ENCODE assay signal across 28 cellular contexts in genomic region chr11:20626279-20626678, GRCh38. TPM values are rescaled to one million over a fixed set of nuclear protein-coding genes. Genes with fewer than 3 reads are reported as not detected.
"Had no signal": no experiment of that assay in that cellular context is flagged by ENCODE, and none has a peak within 500 bp of the region (broad histone marks: within the 10 kb centered on the region; RNA-seq: fewer than 3 reads in every experiment).

No MANE protein-coding gene starts in this region.

- DNase-seq: activated CD4-positive, alpha-beta memory T cell treated with anti-CD3 and anti-CD28 coated beads, Interleukin-2, amount 10 ng/mL, durations not matched to agents 7 days and 5 days; activated CD4-positive, alpha-beta T cell treated with anti-CD3 and anti-CD28 coated beads, Interleukin-2, amount 10 ng/mL, durations not matched to agents 7 days and 5 days; activated CD4-positive, CD25-positive, alpha-beta regulatory T cell; activated CD8-positive, alpha-beta memory T cell treated with anti-CD3 and anti-CD28 coated beads, Interleukin-2, amount 50 U/mL, for 4 hours; activated gamma-delta T cell treated with Interleukin-2 at 50 U/mL for 16 hours; activated naive CD4-positive, alpha-beta T cell treated with anti-CD3 and anti-CD28 coated beads, Interleukin-2, amount 10 ng/mL, durations not matched to agents 7 days and 5 days; activated naive CD8-positive, alpha-beta T cell treated with anti-CD3 and anti-CD28 coated beads for 36 hours; activated T-cell treated with anti-CD3 and anti-CD28 coated beads, Interleukin-2, amount 50 U/mL, for 72 hours; brain microvascular endothelial cell; Kasumi-1; NCI-H1048; NCI-H1694; NCI-H2029; NCI-H2107; NCI-H2171 treated with DMSO at 0.1 percent for 48 hours; NCI-H510A treated with DMSO at 0.1 percent for 48 hours; T-cell; T-helper 2 cell; T1000 had no signal

- H3K27ac ChIP-seq: brain microvascular endothelial cell, cardiac muscle cell, SK-N-MC had no signal

- H3K36me3 ChIP-seq: brain microvascular endothelial cell, cardiac muscle cell had no signal

- H3K4me1 Mint-ChIP-seq: activated CD4-positive, alpha-beta memory T cell treated with anti-CD3 and anti-CD28 coated beads, Interleukin-2, amount 10 ng/mL, durations not matched to agents 7 days and 5 days; activated CD4-positive, alpha-beta T cell treated with anti-CD3 and anti-CD28 coated beads, Interleukin-2, amount 10 ng/mL, durations not matched to agents 7 days and 5 days; activated naive CD4-positive, alpha-beta T cell treated with anti-CD3 and anti-CD28 coated beads, Interleukin-2, amount 10 ng/mL, durations not matched to agents 7 days and 5 days; activated naive CD8-positive, alpha-beta T cell treated with anti-CD3 and anti-CD28 coated beads for 36 hours; T-cell had no signal

- H3K4me3 ChIP-seq: cardiac muscle cell, SK-N-MC had no signal

- H3K9me3 Mint-ChIP-seq: activated CD4-positive, alpha-beta memory T cell treated with anti-CD3 and anti-CD28 coated beads, Interleukin-2, amount 10 ng/mL, durations not matched to agents 7 days and 5 days; activated naive CD4-positive, alpha-beta T cell treated with anti-CD3 and anti-CD28 coated beads, Interleukin-2, amount 10 ng/mL, durations not matched to agents 7 days and 5 days; activated naive CD8-positive, alpha-beta T cell treated with anti-CD3 and anti-CD28 coated beads for 36 hours; activated T-helper 2 cell treated with anti-CD3 and anti-CD28 coated beads, Interferon-gamma antibody, Interleukin-2, Interleukin-4, amounts not matched to agents 10 μg/mL and 5 μg/mL and 100 μg/mL, durations not matched to agents 14 hours and 24 hours and 36 hours had no signal

- H3K36me3 Mint-ChIP-seq: activated naive CD4-positive, alpha-beta T cell treated with anti-CD3 and anti-CD28 coated beads, Interleukin-2, amount 10 ng/mL, durations not matched to agents 7 days and 5 days; activated naive CD8-positive, alpha-beta T cell treated with anti-CD3 and anti-CD28 coated beads for 36 hours; T-cell had no signal

- H3K27me3 ChIP-seq: brain microvascular endothelial cell had no signal

- H3K27ac Mint-ChIP-seq: activated CD4-positive, alpha-beta memory T cell treated with anti-CD3 and anti-CD28 coated beads, Interleukin-2, amount 10 ng/mL, durations not matched to agents 7 days and 5 days; activated CD4-positive, alpha-beta T cell treated with anti-CD3 and anti-CD28 coated beads, Interleukin-2, amount 10 ng/mL, durations not matched to agents 7 days and 5 days; activated naive CD4-positive, alpha-beta T cell treated with anti-CD3 and anti-CD28 coated beads, Interleukin-2, amount 10 ng/mL, durations not matched to agents 7 days and 5 days; activated naive CD8-positive, alpha-beta T cell treated with anti-CD3 and anti-CD28 coated beads for 36 hours; activated T-cell treated with anti-CD3 and anti-CD28 coated beads, Interleukin-2, amount 50 U/mL, for 72 hours; activated T-helper 2 cell treated with anti-CD3 and anti-CD28 coated beads, Interferon-gamma antibody, Interleukin-2, Interleukin-4, amounts not matched to agents 10 μg/mL and 5 μg/mL and 100 μg/mL, durations not matched to agents 14 hours and 24 hours and 36 hours; T-cell had no signal

- ATAC-seq: activated T-cell treated with anti-CD3 and anti-CD28 coated beads, Interleukin-2, amount 50 U/mL, for 72 hours; Right ventricle myocardium inferior; T-cell had no signal

- H3K27me3 Mint-ChIP-seq: activated CD4-positive, alpha-beta T cell treated with anti-CD3 and anti-CD28 coated beads, Interleukin-2, amount 10 ng/mL, durations not matched to agents 7 days and 5 days had no signal

- H3K4me3 Mint-ChIP-seq: activated CD4-positive, alpha-beta memory T cell treated with anti-CD3 and anti-CD28 coated beads, Interleukin-2, amount 10 ng/mL, durations not matched to agents 7 days and 5 days; activated CD4-positive, alpha-beta T cell treated with anti-CD3 and anti-CD28 coated beads, Interleukin-2, amount 10 ng/mL, durations not matched to agents 7 days and 5 days; activated naive CD4-positive, alpha-beta T cell treated with anti-CD3 and anti-CD28 coated beads, Interleukin-2, amount 10 ng/mL, durations not matched to agents 7 days and 5 days; activated naive CD8-positive, alpha-beta T cell treated with anti-CD3 and anti-CD28 coated beads for 36 hours; activated T-cell treated with anti-CD3 and anti-CD28 coated beads, Interleukin-2, amount 50 U/mL, for 72 hours; T-cell had no signal

- FAIRE-seq: colon, TTC549 had no signal

RNA-seq across cellular contexts. Expression of gene SLC6A5, which starts 26.9 kb away (rescaled TPM):
- total RNA-seq: activated CD4-positive, alpha-beta memory T cell treated with anti-CD3 and anti-CD28 coated beads, Interleukin-2, amount 10 ng/mL, durations not matched to agents 7 days and 5 days; activated CD4-positive, alpha-beta T cell treated with anti-CD3 and anti-CD28 coated beads, Interleukin-2, amount 10 ng/mL, durations not matched to agents 7 days and 5 days; activated naive CD8-positive, alpha-beta T cell treated with anti-CD3 and anti-CD28 coated beads for 36 hours; activated T-cell treated with anti-CD3 and anti-CD28 coated beads, Interleukin-2, amount 50 U/mL, for 72 hours; activated T-helper 2 cell treated with anti-CD3 and anti-CD28 coated beads, Interferon-gamma antibody, Interleukin-2, Interleukin-4, amounts not matched to agents 10 μg/mL and 5 μg/mL and 100 μg/mL, durations not matched to agents 14 hours and 24 hours and 36 hours; cardiac muscle cell; OCI-LY7; Right ventricle myocardium inferior; RPMI7951; T-cell had no signal
- polyA plus RNA-seq: adipose tissue, cardiac muscle cell had no signal

RNA-seq across cellular contexts. Expression of gene NELL1, which starts 43.1 kb away (rescaled TPM):
- total RNA-seq: activated CD4-positive, alpha-beta memory T cell treated with anti-CD3 and anti-CD28 coated beads, Interleukin-2, amount 10 ng/mL, durations not matched to agents 7 days and 5 days; activated CD4-positive, alpha-beta T cell treated with anti-CD3 and anti-CD28 coated beads, Interleukin-2, amount 10 ng/mL, durations not matched to agents 7 days and 5 days; activated naive CD8-positive, alpha-beta T cell treated with anti-CD3 and anti-CD28 coated beads for 36 hours; activated T-cell treated with anti-CD3 and anti-CD28 coated beads, Interleukin-2, amount 50 U/mL, for 72 hours; OCI-LY7; Right ventricle myocardium inferior; T-cell had no signal
